Comparison of ENCODE assay signal across 11 cellular contexts in genomic region chr3:70856414-70857162, GRCh38.
DNase-seq lines count a peak whose midpoint lies in the region; TF ChIP-seq lines count a peak whose summit lies in the region.
"Had no signal": no experiment of that assay in that cellular context is flagged by ENCODE, and none has a peak within 500 bp of the region (broad histone marks: within the 10 kb centered on the region; RNA-seq: fewer than 3 reads in every experiment).

No MANE protein-coding gene starts in this region.

- peak overlapping the region; percentile 83 for H3K27ac ChIP-seq in GM23248

- intact Hi-C loops in cardiac septum (cut with DNase I) = no loop called here

- H3K9me2 ChIP-seq in GM23248 (ENCODE audit: insufficient read depth) = no peaks in the 10 kb centered on the region

- H3F3A ChIP-seq in GM23248 (ENCODE audit: insufficient read depth) = peaks cover 33% of the 10 kb centered on the region

- no peak for TF ChIP-seq CTCF in foreskin fibroblast (IDR thresholded peaks at IDR 0.05; ENCODE audit: low read depth, low read length)

- in situ Hi-C loops in GM23248 (cut with MboI) = no loop called here

- no peaks in the 10 kb centered on the region for H3K9me3 ChIP-seq in GM23248 (ENCODE audit: low read depth)
- H3K9me3 ChIP-seq: mucosa of descending colon had no signal

- no peaks in the 10 kb centered on the region for H3K79me2 ChIP-seq in GM23248 (ENCODE audit: insufficient read depth)

- H3K27me3 ChIP-seq in GM23248 (replicated peaks; ENCODE audit: insufficient read depth) = no peaks in the 10 kb centered on the region

- no peak overlapping the region for H3K4me3 ChIP-seq in GM23248
- no peak overlapping the region for H3K4me3 ChIP-seq in foreskin fibroblast (ENCODE audit: low read depth in 1 of 2, low read length in 2 of 2)
- H3K4me3 ChIP-seq: mucosa of descending colon had no signal

- H3K36me3 ChIP-seq in GM23248 (ENCODE audit: low read depth) = no peaks in the 10 kb centered on the region

- H3K4me2 ChIP-seq in GM23248 (ENCODE audit: unreplicated experiment) = peak overlapping the region; percentile 45

- 0 out of 2 replicates have a peak overlapping the region, but pooled peaks have one; percentile 28 for H2AFZ ChIP-seq in GM23248

- H3K4me1 ChIP-seq in GM23248 (ENCODE audit: insufficient read depth) = peaks cover 34% of the 10 kb centered on the region

- H4K20me1 ChIP-seq in GM23248 (ENCODE audit: insufficient read depth) = no peaks in the 10 kb centered on the region

- DNase-seq in GM03348 (ENCODE audit: low spot score) (peak; percentile 49), GM23248 (peak; percentile 94), RPMI7951 (ENCODE audit: low read depth) (peak; percentile 57), foreskin fibroblast (peak; percentile 71 to 79), cardiac septum (ENCODE audit: low spot score) (no peak), NCI-H510A treated with DMSO at 0.1 percent for 48 hours (lab: John Stamatoyannopoulos, UW) (no peak), cerebellar nuclear complex (lab: John Stamatoyannopoulos, UW) (no peak), activated gamma-delta T cell (lab: John Stamatoyannopoulos, UW) (no peak)
- DNase-seq: activated CD4-positive, CD25-positive, alpha-beta regulatory T cell; effector memory CD8-positive, alpha-beta T cell; mucosa of descending colon had no signal

- H3K9ac ChIP-seq in GM23248 = peak overlapping the region; percentile 36; the same call in 1 of the 2 replicates

- WGBS in GM23248 (ENCODE audit: low coverage in 1 of 2, low lambda C conversion rate in 2 of 2, missing lambda C conversion rate in 2 of 2), 2 experiments = 44 to 48% methylated on average over 7 of the region's 7 CpGs

Comparison
In these comparisons a context has a peak if more than half of its experiments do, and no peak if none do; other contexts are left out.
1. DNase-seq: peak in GM03348 (single experiment), GM23248 (single experiment), RPMI7951 (single experiment) and foreskin fibroblast (2 of 2); none in cardiac septum (single experiment), NCI-H510A treated with DMSO at 0.1 percent for 48 hours (single experiment), cerebellar nuclear complex (0 of 2) and activated gamma-delta T cell (single experiment).